In the genomic region with DNA sequence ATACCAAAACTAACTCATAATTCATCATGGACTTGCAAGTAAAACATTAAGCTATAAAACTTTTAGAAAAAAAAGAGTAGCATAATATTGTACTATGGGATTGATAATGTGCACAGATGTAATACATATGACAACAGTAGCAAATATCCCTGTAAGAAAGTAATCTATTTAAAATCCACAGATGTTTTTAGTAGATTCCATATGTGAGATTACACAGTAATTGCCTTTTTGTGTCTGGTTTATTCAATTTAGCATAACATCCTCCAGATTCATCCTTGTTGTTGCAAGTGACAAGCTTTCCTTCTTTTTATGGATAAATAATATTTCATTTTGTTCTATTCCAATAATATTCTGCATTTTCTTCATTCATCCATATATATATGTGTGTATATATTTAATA, we compare ENCODE assay signal across 36 cellular contexts.
"Had no signal": no experiment of that assay in that cellular context is flagged by ENCODE, and none has a peak within 500 bp of the region (broad histone marks: within the 10 kb centered on the region; RNA-seq: fewer than 3 reads in every experiment).

No MANE protein-coding gene starts in this region.

- H3K4me1 ChIP-seq: adrenal gland, ascending aorta, body of pancreas, breast epithelium had no signal

- DNase-seq: activated effector memory CD4-positive, alpha-beta T cell treated with anti-CD3 and anti-CD28 coated beads, Interleukin-2, amount 50 U/mL, for 16 hours; activated effector memory CD4-positive, alpha-beta T cell treated with Interleukin-2 at 50 U/mL for 16 hours; activated gamma-delta T cell; activated gamma-delta T cell treated with Interleukin-2 at 50 U/mL for 16 hours; activated naive CD4-positive, alpha-beta T cell; activated naive CD4-positive, alpha-beta T cell treated with anti-CD3 and anti-CD28 coated beads for 36 hours; activated naive CD4-positive, alpha-beta T cell treated with anti-CD3 and anti-CD28 coated beads, Interleukin-2, amount 10 ng/mL, durations not matched to agents 7 days and 5 days; activated naive CD4-positive, alpha-beta T cell treated with anti-CD3 and anti-CD28 coated beads, Interleukin-2, amount 50 U/mL, for 16 hours; activated naive CD4-positive, alpha-beta T cell treated with Interleukin-2 at 50 U/mL for 16 hours; activated naive CD8-positive, alpha-beta T cell treated with anti-CD3 and anti-CD28 coated beads for 36 hours; activated naive CD8-positive, alpha-beta T cell treated with anti-CD3 and anti-CD28 coated beads, Interleukin-2, amount 10 ng/mL, durations not matched to agents 7 days and 5 days; activated naive CD8-positive, alpha-beta T cell treated with anti-CD3 and anti-CD28 coated beads, Interleukin-2, amount 50 U/mL, for 24 hours; activated T-cell treated with anti-CD3 and anti-CD28 coated beads, Interleukin-2, amount 50 U/mL, for 4 hours; activated T-cell treated with anti-CD3 and anti-CD28 coated beads, Interleukin-2, amount 50 U/mL, for 48 hours; activated T-cell treated with anti-CD3 and anti-CD28 coated beads, Interleukin-2, amount 50 U/mL, for 72 hours; adrenal gland; amniotic stem cell; amygdala; anterior cingulate cortex; aorta; body of pancreas; brain microvascular endothelial cell; caudate nucleus; central memory CD4-positive, alpha-beta T cell; cerebellar nuclear complex had no signal

- H3K27ac Mint-ChIP-seq: activated naive CD4-positive, alpha-beta T cell treated with anti-CD3 and anti-CD28 coated beads for 36 hours; activated naive CD4-positive, alpha-beta T cell treated with anti-CD3 and anti-CD28 coated beads, Interleukin-2, amount 10 ng/mL, durations not matched to agents 7 days and 5 days; activated naive CD4-positive, alpha-beta T cell treated with anti-CD3 and anti-CD28 coated beads, Interleukin-2, amount 50 U/mL, for 24 hours; activated naive CD4-positive, alpha-beta T cell treated with anti-CD3 and anti-CD28 coated beads, Interleukin-2, amount 50 U/mL, for 72 hours; activated naive CD8-positive, alpha-beta T cell; activated naive CD8-positive, alpha-beta T cell treated with anti-CD3 and anti-CD28 coated beads for 36 hours; activated naive CD8-positive, alpha-beta T cell treated with anti-CD3 and anti-CD28 coated beads, Interleukin-2, amount 10 ng/mL, durations not matched to agents 7 days and 5 days; activated naive CD8-positive, alpha-beta T cell treated with anti-CD3 and anti-CD28 coated beads, Interleukin-2, amount 50 U/mL, for 24 hours; activated T-cell treated with anti-CD3 and anti-CD28 coated beads, Interleukin-2, amount 50 U/mL, for 72 hours; activated T-helper 1 cell treated with anti-CD3 and anti-CD28 coated beads, Interleukin-12 subunit alpha, Interleukin-12 subunit beta, Interleukin-2, Interleukin-4 antibody, amounts not matched to agents 30 ng/mL and 10 ng/mL and 1 ng/mL, durations not matched to agents 14 hours and 24 hours and 36 hours; activated T-helper 17 cell treated with anti-CD3 and anti-CD28 coated beads, Interleukin-2, amount 50 U/mL, for 72 hours; activated T-helper 2 cell treated with anti-CD3 and anti-CD28 coated beads, Interferon-gamma antibody, Interleukin-2, Interleukin-4, amounts not matched to agents 10 μg/mL and 5 μg/mL and 100 μg/mL, durations not matched to agents 14 hours and 24 hours and 36 hours; brain had no signal

- H3K9me3 ChIP-seq: adrenal gland, ascending aorta, body of pancreas, breast epithelium had no signal

- H3K36me3 Mint-ChIP-seq: activated naive CD4-positive, alpha-beta T cell treated with anti-CD3 and anti-CD28 coated beads, Interleukin-2, amount 10 ng/mL, durations not matched to agents 7 days and 5 days; activated naive CD4-positive, alpha-beta T cell treated with anti-CD3 and anti-CD28 coated beads, Interleukin-2, amount 50 U/mL, for 24 hours; activated naive CD4-positive, alpha-beta T cell treated with anti-CD3 and anti-CD28 coated beads, Interleukin-2, amount 50 U/mL, for 72 hours; activated naive CD8-positive, alpha-beta T cell; activated naive CD8-positive, alpha-beta T cell treated with anti-CD3 and anti-CD28 coated beads for 36 hours; activated naive CD8-positive, alpha-beta T cell treated with anti-CD3 and anti-CD28 coated beads, Interleukin-2, amount 10 ng/mL, durations not matched to agents 7 days and 5 days; brain had no signal

- H3K27me3 ChIP-seq: adrenal gland, ascending aorta, body of pancreas, brain microvascular endothelial cell, breast epithelium, cardiac muscle cell had no signal

- H3K4me1 Mint-ChIP-seq: activated naive CD4-positive, alpha-beta T cell treated with anti-CD3 and anti-CD28 coated beads, Interleukin-2, amount 10 ng/mL, durations not matched to agents 7 days and 5 days; activated naive CD4-positive, alpha-beta T cell treated with anti-CD3 and anti-CD28 coated beads, Interleukin-2, amount 50 U/mL, for 24 hours; activated naive CD8-positive, alpha-beta T cell treated with anti-CD3 and anti-CD28 coated beads for 36 hours; activated naive CD8-positive, alpha-beta T cell treated with anti-CD3 and anti-CD28 coated beads, Interleukin-2, amount 10 ng/mL, durations not matched to agents 7 days and 5 days; activated naive CD8-positive, alpha-beta T cell treated with anti-CD3 and anti-CD28 coated beads, Interleukin-2, amount 50 U/mL, for 24 hours; activated T-helper 17 cell treated with anti-CD3 and anti-CD28 coated beads, Interleukin-2, amount 50 U/mL, for 72 hours; brain; central memory CD8-positive, alpha-beta T cell had no signal

- H3K36me3 ChIP-seq: adrenal gland, ascending aorta, brain microvascular endothelial cell, breast epithelium, cardiac muscle cell had no signal

- ATAC-seq: activated naive CD4-positive, alpha-beta T cell treated with anti-CD3 and anti-CD28 coated beads, Interleukin-2, amount 50 U/mL, for 72 hours; activated naive CD8-positive, alpha-beta T cell treated with anti-CD3 and anti-CD28 coated beads, Interleukin-2, amount 50 U/mL, for 24 hours; activated T-cell treated with anti-CD3 and anti-CD28 coated beads, Interleukin-2, amount 50 U/mL, for 4 hours; activated T-cell treated with anti-CD3 and anti-CD28 coated beads, Interleukin-2, amount 50 U/mL, for 72 hours; activated T-helper 17 cell treated with anti-CD3 and anti-CD28 coated beads, Interleukin-2, amount 50 U/mL, for 72 hours; body of pancreas had no signal

- H3K27me3 Mint-ChIP-seq: activated naive CD4-positive, alpha-beta T cell treated with anti-CD3 and anti-CD28 coated beads, Interleukin-2, amount 10 ng/mL, durations not matched to agents 7 days and 5 days; activated naive CD4-positive, alpha-beta T cell treated with anti-CD3 and anti-CD28 coated beads, Interleukin-2, amount 50 U/mL, for 24 hours; activated naive CD8-positive, alpha-beta T cell; activated naive CD8-positive, alpha-beta T cell treated with anti-CD3 and anti-CD28 coated beads for 36 hours; activated naive CD8-positive, alpha-beta T cell treated with anti-CD3 and anti-CD28 coated beads, Interleukin-2, amount 10 ng/mL, durations not matched to agents 7 days and 5 days; activated naive CD8-positive, alpha-beta T cell treated with anti-CD3 and anti-CD28 coated beads, Interleukin-2, amount 50 U/mL, for 24 hours; activated T-helper 17 cell treated with anti-CD3 and anti-CD28 coated beads, Interleukin-2, amount 50 U/mL, for 72 hours; central memory CD8-positive, alpha-beta T cell had no signal

- H3K4me3 Mint-ChIP-seq: activated naive CD4-positive, alpha-beta T cell treated with anti-CD3 and anti-CD28 coated beads for 36 hours; activated naive CD4-positive, alpha-beta T cell treated with anti-CD3 and anti-CD28 coated beads, Interleukin-2, amount 10 ng/mL, durations not matched to agents 7 days and 5 days; activated naive CD4-positive, alpha-beta T cell treated with anti-CD3 and anti-CD28 coated beads, Interleukin-2, amount 50 U/mL, for 24 hours; activated naive CD8-positive, alpha-beta T cell; activated naive CD8-positive, alpha-beta T cell treated with anti-CD3 and anti-CD28 coated beads for 36 hours; activated naive CD8-positive, alpha-beta T cell treated with anti-CD3 and anti-CD28 coated beads, Interleukin-2, amount 10 ng/mL, durations not matched to agents 7 days and 5 days; activated naive CD8-positive, alpha-beta T cell treated with anti-CD3 and anti-CD28 coated beads, Interleukin-2, amount 50 U/mL, for 24 hours; activated T-cell treated with anti-CD3 and anti-CD28 coated beads, Interleukin-2, amount 50 U/mL, for 4 hours; activated T-cell treated with anti-CD3 and anti-CD28 coated beads, Interleukin-2, amount 50 U/mL, for 72 hours; activated T-helper 1 cell treated with anti-CD3 and anti-CD28 coated beads, Interleukin-12 subunit alpha, Interleukin-12 subunit beta, Interleukin-2, Interleukin-4 antibody, amounts not matched to agents 30 ng/mL and 10 ng/mL and 1 ng/mL, durations not matched to agents 14 hours and 24 hours and 36 hours; activated T-helper 17 cell treated with anti-CD3 and anti-CD28 coated beads, Interleukin-2, amount 50 U/mL, for 72 hours; brain; central memory CD8-positive, alpha-beta T cell had no signal

- H3K4me3 ChIP-seq: adrenal gland, ascending aorta, body of pancreas, breast epithelium, cardiac muscle cell had no signal

- H3K27ac ChIP-seq: adrenal gland, ascending aorta, body of pancreas, brain microvascular endothelial cell, breast epithelium, cardiac muscle cell had no signal
